In the genomic region with DNA sequence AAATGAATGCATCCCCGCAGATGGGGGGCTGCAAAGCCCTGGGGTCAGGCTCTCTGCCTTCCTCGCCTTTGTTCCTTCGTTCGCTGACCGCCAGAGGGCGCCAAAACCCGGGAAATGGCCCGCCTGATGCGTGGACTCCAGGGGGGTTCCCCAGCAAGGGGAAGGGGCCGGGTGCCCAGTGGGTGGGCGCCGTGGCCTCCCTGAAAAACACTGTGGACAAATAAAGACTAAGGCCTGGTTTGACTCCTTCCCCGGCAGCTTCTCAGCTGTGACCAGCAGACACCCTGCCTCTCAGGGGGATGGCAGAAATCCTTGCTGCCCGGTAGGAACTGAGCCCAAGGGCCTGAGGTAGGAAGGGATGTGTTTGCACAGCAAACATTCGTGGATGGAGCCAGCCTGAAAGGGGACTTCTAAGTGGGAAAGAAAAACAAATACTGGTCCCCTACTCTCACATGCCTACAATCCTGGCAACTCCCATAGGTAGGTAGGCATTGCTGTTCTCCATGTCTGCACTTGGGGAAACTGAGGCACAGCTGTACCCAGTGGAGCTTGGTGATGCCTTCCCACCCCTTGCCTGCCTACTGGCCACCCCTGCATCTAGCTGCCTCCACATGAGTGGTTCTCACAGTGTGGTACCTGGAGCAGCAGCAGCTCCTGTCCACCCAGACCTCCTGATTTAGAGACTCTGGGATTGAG, we compare ENCODE assay signal across 1 cellular context.
TF ChIP-seq lines count a peak whose summit lies in the region.

No MANE protein-coding gene starts in this region.

TF ChIP-seq in GM23338, 12 proteins besides CTCF, POLR2A, EP300 and RAD21 (continued from another document):
- TF ChIP-seq, protein P1, sequence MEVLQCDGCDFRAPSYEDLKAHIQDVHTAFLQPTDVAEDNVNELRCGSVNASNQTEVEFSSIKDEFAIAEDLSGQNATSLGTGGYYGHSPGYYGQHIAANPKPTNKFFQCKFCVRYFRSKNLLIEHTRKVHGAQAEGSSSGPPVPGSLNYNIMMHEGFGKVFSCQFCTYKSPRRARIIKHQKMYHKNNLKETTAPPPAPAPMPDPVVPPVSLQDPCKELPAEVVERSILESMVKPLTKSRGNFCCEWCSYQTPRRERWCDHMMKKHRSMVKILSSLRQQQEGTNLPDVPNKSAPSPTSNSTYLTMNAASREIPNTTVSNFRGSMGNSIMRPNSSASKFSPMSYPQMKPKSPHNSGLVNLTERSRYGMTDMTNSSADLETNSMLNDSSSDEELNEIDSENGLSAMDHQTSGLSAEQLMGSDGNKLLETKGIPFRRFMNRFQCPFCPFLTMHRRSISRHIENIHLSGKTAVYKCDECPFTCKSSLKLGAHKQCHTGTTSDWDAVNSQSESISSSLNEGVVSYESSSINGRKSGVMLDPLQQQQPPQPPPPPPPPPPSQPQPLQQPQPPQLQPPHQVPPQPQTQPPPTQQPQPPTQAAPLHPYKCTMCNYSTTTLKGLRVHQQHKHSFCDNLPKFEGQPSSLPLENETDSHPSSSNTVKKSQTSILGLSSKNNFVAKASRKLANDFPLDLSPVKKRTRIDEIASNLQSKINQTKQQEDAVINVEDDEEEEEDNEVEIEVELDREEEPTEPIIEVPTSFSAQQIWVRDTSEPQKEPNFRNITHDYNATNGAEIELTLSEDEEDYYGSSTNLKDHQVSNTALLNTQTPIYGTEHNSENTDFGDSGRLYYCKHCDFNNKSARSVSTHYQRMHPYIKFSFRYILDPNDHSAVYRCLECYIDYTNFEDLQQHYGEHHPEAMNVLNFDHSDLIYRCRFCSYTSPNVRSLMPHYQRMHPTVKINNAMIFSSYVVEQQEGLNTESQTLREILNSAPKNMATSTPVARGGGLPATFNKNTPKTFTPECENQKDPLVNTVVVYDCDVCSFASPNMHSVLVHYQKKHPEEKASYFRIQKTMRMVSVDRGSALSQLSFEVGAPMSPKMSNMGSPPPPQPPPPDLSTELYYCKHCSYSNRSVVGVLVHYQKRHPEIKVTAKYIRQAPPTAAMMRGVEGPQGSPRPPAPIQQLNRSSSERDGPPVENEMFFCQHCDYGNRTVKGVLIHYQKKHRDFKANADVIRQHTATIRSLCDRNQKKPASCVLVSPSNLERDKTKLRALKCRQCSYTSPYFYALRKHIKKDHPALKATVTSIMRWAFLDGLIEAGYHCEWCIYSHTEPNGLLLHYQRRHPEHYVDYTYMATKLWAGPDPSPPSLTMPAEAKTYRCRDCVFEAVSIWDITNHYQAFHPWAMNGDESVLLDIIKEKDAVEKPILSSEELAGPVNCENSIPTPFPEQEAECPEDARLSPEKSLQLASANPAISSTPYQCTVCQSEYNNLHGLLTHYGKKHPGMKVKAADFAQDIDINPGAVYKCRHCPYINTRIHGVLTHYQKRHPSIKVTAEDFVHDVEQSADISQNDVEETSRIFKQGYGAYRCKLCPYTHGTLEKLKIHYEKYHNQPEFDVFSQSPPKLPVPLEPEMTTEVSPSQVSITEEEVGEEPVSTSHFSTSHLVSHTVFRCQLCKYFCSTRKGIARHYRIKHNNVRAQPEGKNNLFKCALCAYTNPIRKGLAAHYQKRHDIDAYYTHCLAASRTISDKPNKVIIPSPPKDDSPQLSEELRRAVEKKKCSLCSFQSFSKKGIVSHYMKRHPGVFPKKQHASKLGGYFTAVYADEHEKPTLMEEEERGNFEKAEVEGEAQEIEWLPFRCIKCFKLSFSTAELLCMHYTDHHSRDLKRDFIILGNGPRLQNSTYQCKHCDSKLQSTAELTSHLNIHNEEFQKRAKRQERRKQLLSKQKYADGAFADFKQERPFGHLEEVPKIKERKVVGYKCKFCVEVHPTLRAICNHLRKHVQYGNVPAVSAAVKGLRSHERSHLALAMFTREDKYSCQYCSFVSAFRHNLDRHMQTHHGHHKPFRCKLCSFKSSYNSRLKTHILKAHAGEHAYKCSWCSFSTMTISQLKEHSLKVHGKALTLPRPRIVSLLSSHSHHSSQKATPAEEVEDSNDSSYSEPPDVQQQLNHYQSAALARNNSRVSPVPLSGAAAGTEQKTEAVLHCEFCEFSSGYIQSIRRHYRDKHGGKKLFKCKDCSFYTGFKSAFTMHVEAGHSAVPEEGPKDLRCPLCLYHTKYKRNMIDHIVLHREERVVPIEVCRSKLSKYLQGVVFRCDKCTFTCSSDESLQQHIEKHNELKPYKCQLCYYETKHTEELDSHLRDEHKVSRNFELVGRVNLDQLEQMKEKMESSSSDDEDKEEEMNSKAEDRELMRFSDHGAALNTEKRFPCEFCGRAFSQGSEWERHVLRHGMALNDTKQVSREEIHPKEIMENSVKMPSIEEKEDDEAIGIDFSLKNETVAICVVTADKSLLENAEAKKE (CRISPR knock-in tag; IDR thresholded peaks at IDR 0.05), result no peak
- TF ChIP-seq POLR2AphosphoS5 (IDR thresholded peaks at IDR 0.05; ENCODE audit: low read depth) (no peak), NANOG (IDR thresholded peaks at IDR 0.05; ENCODE audit: borderline replicate concordance) (no peak), EZH2 (IDR thresholded peaks at IDR 0.05; ENCODE audit: low read depth, unreplicated experiment) (no peak), CREB1 (CRISPR knock-in tag; IDR thresholded peaks at IDR 0.05; ENCODE audit: low read depth) (no peak), EZH2phosphoT487 (IDR thresholded peaks at IDR 0.05; ENCODE audit: unreplicated experiment) (no peak), ZNF114 (CRISPR knock-in tag; IDR thresholded peaks at IDR 0.05) (no peak)
- TF ChIP-seq, protein P2, sequence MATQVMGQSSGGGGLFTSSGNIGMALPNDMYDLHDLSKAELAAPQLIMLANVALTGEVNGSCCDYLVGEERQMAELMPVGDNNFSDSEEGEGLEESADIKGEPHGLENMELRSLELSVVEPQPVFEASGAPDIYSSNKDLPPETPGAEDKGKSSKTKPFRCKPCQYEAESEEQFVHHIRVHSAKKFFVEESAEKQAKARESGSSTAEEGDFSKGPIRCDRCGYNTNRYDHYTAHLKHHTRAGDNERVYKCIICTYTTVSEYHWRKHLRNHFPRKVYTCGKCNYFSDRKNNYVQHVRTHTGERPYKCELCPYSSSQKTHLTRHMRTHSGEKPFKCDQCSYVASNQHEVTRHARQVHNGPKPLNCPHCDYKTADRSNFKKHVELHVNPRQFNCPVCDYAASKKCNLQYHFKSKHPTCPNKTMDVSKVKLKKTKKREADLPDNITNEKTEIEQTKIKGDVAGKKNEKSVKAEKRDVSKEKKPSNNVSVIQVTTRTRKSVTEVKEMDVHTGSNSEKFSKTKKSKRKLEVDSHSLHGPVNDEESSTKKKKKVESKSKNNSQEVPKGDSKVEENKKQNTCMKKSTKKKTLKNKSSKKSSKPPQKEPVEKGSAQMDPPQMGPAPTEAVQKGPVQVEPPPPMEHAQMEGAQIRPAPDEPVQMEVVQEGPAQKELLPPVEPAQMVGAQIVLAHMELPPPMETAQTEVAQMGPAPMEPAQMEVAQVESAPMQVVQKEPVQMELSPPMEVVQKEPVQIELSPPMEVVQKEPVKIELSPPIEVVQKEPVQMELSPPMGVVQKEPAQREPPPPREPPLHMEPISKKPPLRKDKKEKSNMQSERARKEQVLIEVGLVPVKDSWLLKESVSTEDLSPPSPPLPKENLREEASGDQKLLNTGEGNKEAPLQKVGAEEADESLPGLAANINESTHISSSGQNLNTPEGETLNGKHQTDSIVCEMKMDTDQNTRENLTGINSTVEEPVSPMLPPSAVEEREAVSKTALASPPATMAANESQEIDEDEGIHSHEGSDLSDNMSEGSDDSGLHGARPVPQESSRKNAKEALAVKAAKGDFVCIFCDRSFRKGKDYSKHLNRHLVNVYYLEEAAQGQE (IDR thresholded peaks at IDR 0.05; ENCODE audit: unreplicated experiment), result no peak
TF ChIP-seq in GM23338: peak in this region for 0.
